ENCODE assay signal across 27 cellular contexts in genomic region chr5:12214631-12215030, GRCh38.
A peak's percentile ranks its signal among the peaks of the same experiment; 100 is the strongest.
DNase-seq lines count a peak whose midpoint lies in the region; ATAC-seq and TF ChIP-seq lines count a peak whose summit lies in the region.
"Had no signal": no experiment of that assay in that cellular context is flagged by ENCODE, and none has a peak within 500 bp of the region (broad histone marks: within the 10 kb centered on the region; RNA-seq: fewer than 3 reads in every experiment).

No MANE protein-coding gene starts in this region.

- H3K27me3 Mint-ChIP-seq in T-helper 2 cell treated with Interferon-gamma antibody and Interleukin-4, amounts not matched to agents 5 μg/mL and 100 μg/mL, for 36 hours (ENCODE audit: low read depth): no peaks in the 10 kb centered on the region
- H3K27me3 Mint-ChIP-seq: B cell had no signal

- no peak overlapping the region for H3K27ac Mint-ChIP-seq in T-helper 2 cell treated with Interferon-gamma antibody and Interleukin-4, amounts not matched to agents 5 μg/mL and 100 μg/mL, for 36 hours
- H3K27ac Mint-ChIP-seq: B cell; CD8-positive, alpha-beta T cell had no signal

- H3K4me3 Mint-ChIP-seq in T-helper 2 cell treated with Interferon-gamma antibody and Interleukin-4, amounts not matched to agents 5 μg/mL and 100 μg/mL, for 36 hours: no peak overlapping the region
- H3K4me3 Mint-ChIP-seq: B cell; CD8-positive, alpha-beta T cell had no signal

- peaks cover 34% of the 10 kb centered on the region for H3K9me3 Mint-ChIP-seq in T-helper 2 cell treated with Interferon-gamma antibody and Interleukin-4, amounts not matched to agents 5 μg/mL and 100 μg/mL, for 36 hours

- H3K9me3 ChIP-seq in effector memory CD4-positive, alpha-beta T cell (ENCODE audit: control insufficient read depth, low read length): no peaks in the 10 kb centered on the region
- H3K9me3 ChIP-seq: Caco-2, Peyer's patch, SK-N-SH had no signal

- H3K36me3 ChIP-seq in effector memory CD4-positive, alpha-beta T cell (ENCODE audit: control insufficient read depth, insufficient read depth, low read length): no peaks in the 10 kb centered on the region
- H3K36me3 ChIP-seq: Peyer's patch had no signal

- no peaks in the 10 kb centered on the region for H3K27me3 ChIP-seq in effector memory CD4-positive, alpha-beta T cell (replicated peaks; ENCODE audit: control insufficient read depth, insufficient read depth, low read length, poor library complexity, severe bottlenecking)
- H3K27me3 ChIP-seq: Peyer's patch had no signal

- H3K27ac ChIP-seq in effector memory CD4-positive, alpha-beta T cell (ENCODE audit: insufficient read depth, low read length, poor library complexity, severe bottlenecking): no peak overlapping the region
- H3K27ac ChIP-seq: C4-2B, HL-60, Peyer's patch had no signal

- H3K4me1 Mint-ChIP-seq in T-helper 2 cell treated with Interferon-gamma antibody and Interleukin-4, amounts not matched to agents 5 μg/mL and 100 μg/mL, for 36 hours (ENCODE audit: low read depth): no peaks in the 10 kb centered on the region
- H3K4me1 Mint-ChIP-seq: B cell had no signal

- DNase-seq in HT-29 (ENCODE audit: low spot score) (peak; percentile 33), RPMI7951 (ENCODE audit: low read depth) (peak; percentile 1), epithelial cell of esophagus (ENCODE audit: low read depth) (peak; percentile 73), superior temporal gyrus (ENCODE audit: extremely low spot score) (peak; percentile 69), NCI-H526 (lab: John Stamatoyannopoulos, UW) (no peak)
- DNase-seq in effector memory CD4-positive, alpha-beta T cell: no peak
- DNase-seq in T-helper 2 cell treated with Interferon-gamma antibody and Interleukin-4, amounts not matched to agents 5 μg/mL and 100 μg/mL, for 36 hours (ENCODE audit: low spot score): no peak
- DNase-seq: Caco-2; CD8-positive, alpha-beta T cell; DMS 273 treated with DMSO at 0.1 percent for 48 hours; Karpas-422; MV-4-11; NCI-H1105; NCI-H146; NCI-H1930; NCI-H2107; NCI-H446; NCI-H524 treated with DMSO at 0.1 percent for 48 hours; Peyer's patch; SK-N-SH; SW 1271 had no signal

- TF ChIP-seq CTCF in epithelial cell of esophagus (IDR thresholded peaks at IDR 0.05; ENCODE audit: insufficient read depth, low read depth, low read length, missing control alignments): no peak

- no peaks in the 10 kb centered on the region for H3K36me3 Mint-ChIP-seq in T-helper 2 cell treated with Interferon-gamma antibody and Interleukin-4, amounts not matched to agents 5 μg/mL and 100 μg/mL, for 36 hours (ENCODE audit: low read depth)
- H3K36me3 Mint-ChIP-seq: CD8-positive, alpha-beta T cell had no signal

- H3K4me3 ChIP-seq in epithelial cell of esophagus (ENCODE audit: low read length): no peak overlapping the region
- no peak overlapping the region for H3K4me3 ChIP-seq in effector memory CD4-positive, alpha-beta T cell (ENCODE audit: insufficient read depth, low read depth, low read length, poor library complexity, severe bottlenecking)
- H3K4me3 ChIP-seq: Peyer's patch had no signal

- no peaks in the 10 kb centered on the region for H3K4me1 ChIP-seq in effector memory CD4-positive, alpha-beta T cell (ENCODE audit: control insufficient read depth, insufficient read depth, low read length, poor library complexity, severe bottlenecking)
- H3K4me1 ChIP-seq: Caco-2, Peyer's patch had no signal

- no peak for ATAC-seq in HG02884 (IDR thresholded peaks at IDR 0.05; ENCODE audit: unreplicated experiment)
- ATAC-seq: CD8-positive, alpha-beta T cell; HCT116; HepG2 had no signal

Comparison
In these comparisons a context has a peak if more than half of its experiments do, and no peak if none do; other contexts are left out.
1. DNase-seq: peak in HT-29 (single experiment), RPMI7951 (single experiment), epithelial cell of esophagus (single experiment) and superior temporal gyrus (single experiment); none in effector memory CD4-positive, alpha-beta T cell (0 of 3), NCI-H526 (0 of 2) and T-helper 2 cell treated with Interferon-gamma antibody and Interleukin-4, amounts not matched to agents 5 μg/mL and 100 μg/mL, for 36 hours (single experiment).